1 cellular context compared by ENCODE assay signal in genomic region chr3:191727338-191727737, GRCh38.
TF ChIP-seq lines count a peak whose summit lies in the region.

No MANE protein-coding gene starts in this region.

TF ChIP-seq in HepG2, 621 proteins besides CTCF, POLR2A, EP300 and RAD21 (continued from another document and continues in another):
- TF ChIP-seq ZNF609 (CRISPR knock-in tag; IDR thresholded peaks at IDR 0.05; ENCODE audit: borderline replicate concordance) (no peak), MYC (CRISPR knock-in tag; IDR thresholded peaks at IDR 0.05; ENCODE audit: borderline replicate concordance) (no peak), NR0B2 (CRISPR knock-in tag; IDR thresholded peaks at IDR 0.05) (no peak), ZNF407 (CRISPR knock-in tag; IDR thresholded peaks at IDR 0.05; ENCODE audit: not compliant biosample characterization) (no peak), TIGD3 (CRISPR knock-in tag; IDR thresholded peaks at IDR 0.05; ENCODE audit: borderline replicate concordance) (no peak), ZNF788 (CRISPR knock-in tag; IDR thresholded peaks at IDR 0.05; ENCODE audit: borderline replicate concordance) (no peak), HOMEZ (CRISPR knock-in tag; IDR thresholded peaks at IDR 0.05; ENCODE audit: low read depth) (peak; percentile 90), ZSCAN30 (CRISPR knock-in tag; IDR thresholded peaks at IDR 0.05) (no peak), ZNF607 (CRISPR knock-in tag; IDR thresholded peaks at IDR 0.05; ENCODE audit: borderline replicate concordance) (no peak), NFYC (CRISPR knock-in tag; IDR thresholded peaks at IDR 0.05) (no peak), FOXA1 (IDR thresholded peaks at IDR 0.05) (no peak), FOXA1 (CRISPR knock-in tag; IDR thresholded peaks at IDR 0.05) (no peak; the same call in 1 of the 2 replicates), ARID5B (CRISPR knock-in tag; IDR thresholded peaks at IDR 0.05) (peak; percentile 83), NR2F2 (IDR thresholded peaks at IDR 0.05; ENCODE audit: borderline replicate concordance, low read depth) (peak; percentile 30; the same call in 1 of the 2 replicates), TBX2 (CRISPR knock-in tag; IDR thresholded peaks at IDR 0.05; ENCODE audit: borderline replicate concordance) (no peak), TRAFD1 (CRISPR knock-in tag; IDR thresholded peaks at IDR 0.05; ENCODE audit: borderline replicate concordance) (no peak), PAXIP1 (CRISPR knock-in tag; conservative IDR thresholded peaks at IDR 0.05) (peak; percentile 59), SOX13 (IDR thresholded peaks at IDR 0.05) (peak; percentile 14; the same call in 1 of the 2 replicates), SOX13 (CRISPR knock-in tag; conservative IDR thresholded peaks at IDR 0.05 in 1 of 2, IDR thresholded peaks at IDR 0.05 in 1 of 2) (peak in 1 of 2 experiments; percentile 87; a peak in 2 of 4 replicates)
